16 cellular contexts compared by ENCODE assay signal in the genomic region with DNA sequence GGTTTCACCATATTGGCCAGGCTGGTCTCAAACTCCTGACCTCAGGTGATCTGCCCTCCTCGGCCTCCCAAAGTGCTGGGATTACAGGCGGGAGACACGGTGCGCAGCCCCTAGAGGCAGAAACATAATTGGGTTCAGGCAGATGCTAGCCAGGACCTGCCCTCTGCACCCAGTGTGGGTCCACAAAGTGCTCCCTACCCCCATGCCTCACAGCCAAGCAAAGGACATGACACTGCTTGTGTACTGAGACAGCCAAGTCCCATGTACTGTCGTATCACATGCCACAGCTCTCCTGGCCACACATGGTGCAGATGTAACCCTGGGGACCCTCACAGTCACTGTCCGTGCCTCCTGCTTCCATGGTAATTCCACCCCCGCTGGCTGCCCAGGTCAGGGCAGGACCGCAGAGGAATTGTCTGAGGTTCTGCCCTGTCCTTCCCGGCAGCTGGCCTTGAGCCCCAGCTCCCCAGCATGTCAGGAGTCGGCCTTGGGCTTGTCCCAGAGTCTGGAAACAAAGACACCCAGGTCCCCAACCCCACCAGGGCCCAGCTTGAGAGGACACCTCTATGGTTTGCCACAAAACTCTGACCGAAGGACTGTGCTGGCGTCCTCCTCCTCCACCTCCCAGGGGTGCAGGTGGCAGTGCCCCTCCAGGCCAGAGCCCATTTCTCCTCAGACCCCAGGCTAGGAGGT. TPM values are rescaled to one million over a fixed set of nuclear protein-coding genes. Genes with fewer than 3 reads are reported as not detected.
A peak's percentile ranks its signal among the peaks of the same experiment; 100 is the strongest.
DNase-seq lines count a peak whose midpoint lies in the region; TF ChIP-seq lines count a peak whose summit lies in the region.
"Had no signal": no experiment of that assay in that cellular context is flagged by ENCODE, and none has a peak within 500 bp of the region (broad histone marks: within the 10 kb centered on the region; RNA-seq: fewer than 3 reads in every experiment).

No MANE protein-coding gene starts in this region.

- H3K9ac ChIP-seq in mammary epithelial cell (ENCODE audit: insufficient read depth, low read length), result no peak overlapping the region
- H3K9ac ChIP-seq: BLaER1 treated with 17β-estradiol and CSF1 and Interleukin-3, amounts not matched to agents 10 nM and 100 nM had no signal

- H2AFZ ChIP-seq in mammary epithelial cell (ENCODE audit: low read depth, low read length), result peak overlapping the region; percentile 27

- peaks cover 4% of the 10 kb centered on the region for H3K27me3 Mint-ChIP-seq in chondrocyte (ENCODE audit: low read depth)

- H3K4me2 ChIP-seq in mammary epithelial cell (ENCODE audit: insufficient read depth, low read depth, low read length), result no peak overlapping the region

- dilution Hi-C loops in mammary epithelial cell (cut with HindIII; ENCODE audit: low sequenced_read_pairs), result no loop called here

- intact Hi-C loops in mammary epithelial cell (cut with micrococcal nuclease), result no loop called here
- intact Hi-C loops in breast epithelium (cut with DNase I; ENCODE audit: low total_unique reads), result loop anchor here (1.0 kb wide), 1 partner anchor 37 kb away; the partner anchor contains the start of gene MAP2K7
- intact Hi-C loops in dorsolateral prefrontal cortex (cut with DNase I), result loop anchor here (5.0 kb wide), 2 partner anchors 34 to 56 kb away; partner anchors contain the start of genes EVI5L (in 2 of the 2) and SNAPC2 (in 1 of the 2)
- intact Hi-C loops in posterior vena cava (cut with DNase I), result no loop called here

- TF ChIP-seq POLR2A in breast epithelium (IDR thresholded peaks at IDR 0.05) (no peak), suprapubic skin (IDR thresholded peaks at IDR 0.05) (no peak)

- no peaks in the 10 kb centered on the region for H3K79me2 ChIP-seq in mammary epithelial cell (ENCODE audit: insufficient read depth, low read length)

- peaks cover 29% of the 10 kb centered on the region for H3K4me1 ChIP-seq in mammary epithelial cell (ENCODE audit: insufficient read depth, low read length)
- peaks cover 0 to 5% of the 10 kb centered on the region in 2 donors for H3K4me1 ChIP-seq in breast epithelium
- H3K4me1 ChIP-seq in suprapubic skin, result peaks cover 57% of the 10 kb centered on the region

- H3K27ac ChIP-seq in mammary epithelial cell (ENCODE audit: insufficient read depth, low read depth, low read length) (no peak overlapping the region), breast epithelium (no peak overlapping the region), suprapubic skin (peak overlapping the region; percentile 39), dorsolateral prefrontal cortex (peak overlapping the region in 26 of 59 donors; percentile 3 to 59 (median 40))
- H3K27ac ChIP-seq: BLaER1 treated with 17β-estradiol and CSF1 and Interleukin-3, amounts not matched to agents 10 nM and 100 nM had no signal

- H3K4me3 Mint-ChIP-seq in chondrocyte (ENCODE audit: unreplicated experiment), result no peak overlapping the region

- H3K27ac Mint-ChIP-seq in chondrocyte (ENCODE audit: unreplicated experiment), result no peak overlapping the region
- H3K27ac Mint-ChIP-seq: CD8-positive, alpha-beta memory T cell had no signal

- H3K27me3 ChIP-seq in mammary epithelial cell (ENCODE audit: insufficient read depth, low read length) (no peaks in the 10 kb centered on the region), breast epithelium (no peaks in the 10 kb centered on the region), suprapubic skin (peaks cover 7% of the 10 kb centered on the region), dorsolateral prefrontal cortex (peaks cover 0 to 3% (median 0%) of the 10 kb centered on the region in 45 donors)

- WGBS in mammary epithelial cell (ENCODE audit: low coverage, missing lambda C conversion rate), result 21% methylated on average over 12 of the region's 12 CpGs
- WGBS in suprapubic skin, result 53% methylated on average over 8 of the region's 12 CpGs

- no peak for DNase-seq in mammary epithelial cell
- no peak for DNase-seq in breast epithelium (ENCODE audit: low spot score in 2 of 2)
- DNase-seq in chondrocyte (ENCODE audit: low spot score), result peak; percentile 80
- no peak for DNase-seq in suprapubic skin (ENCODE audit: low spot score in 2 of 2)
- no peak for DNase-seq in dorsolateral prefrontal cortex
- DNase-seq in posterior vena cava (ENCODE audit: low spot score), result no peak
- DNase-seq: CD8-positive, alpha-beta memory T cell; DMS79; NCI-H187; NCI-H2171; NCI-H446; NCI-H69 had no signal

- peaks cover 19% of the 10 kb centered on the region for H3K4me1 Mint-ChIP-seq in chondrocyte (ENCODE audit: low read depth)

- no peaks in the 10 kb centered on the region for H3K9me3 ChIP-seq in mammary epithelial cell (replicated peaks; ENCODE audit: insufficient read depth, low read length)
- no peaks in the 10 kb centered on the region for H3K9me3 ChIP-seq in breast epithelium
- no peaks in the 10 kb centered on the region for H3K9me3 ChIP-seq in suprapubic skin
- H3K9me3 ChIP-seq: BLaER1 treated with 17β-estradiol and CSF1 and Interleukin-3, amounts not matched to agents 10 nM and 100 nM had no signal

- no peaks in the 10 kb centered on the region for H3K36me3 Mint-ChIP-seq in chondrocyte (ENCODE audit: low read depth)
- H3K36me3 Mint-ChIP-seq: CD8-positive, alpha-beta memory T cell; IgD-negative memory B cell had no signal

- in situ Hi-C loops in mammary epithelial cell (cut with MboI; ENCODE audit: low sequenced_read_pairs in 2 of 2), result no loop called here

- no peak for TF ChIP-seq EP300 in suprapubic skin (IDR thresholded peaks at IDR 0.05)

- BruUV-seq in mammary epithelial cell (replicated peaks; lab: Mats Ljungman, UMichigan), result no TSS peak

- TF ChIP-seq CTCF in mammary epithelial cell (conservative IDR thresholded peaks at IDR 0.05 in 1 of 2, IDR thresholded peaks at IDR 0.05 in 1 of 2; ENCODE audit: extremely low read depth in 1 of 2, insufficient read depth in 1 of 2, low read depth in 1 of 2, low read length in 2 of 2) (no peak), breast epithelium (IDR thresholded peaks at IDR 0.05) (no peak), chondrocyte (IDR thresholded peaks at IDR 0.05) (no peak), suprapubic skin (IDR thresholded peaks at IDR 0.05) (no peak), dorsolateral prefrontal cortex (IDR thresholded peaks at IDR 0.05 in 54 of 56, conservative IDR thresholded peaks at IDR 0.05 in 2 of 56; ENCODE audit: low read depth in 1 of 56, partially characterized antibody in 56 of 56) (no peak)

- no peaks in the 10 kb centered on the region for H4K20me1 ChIP-seq in mammary epithelial cell (ENCODE audit: insufficient read depth, low read length)

- no peaks in the 10 kb centered on the region for H3K9me3 Mint-ChIP-seq in chondrocyte (ENCODE audit: low read depth)
- H3K9me3 Mint-ChIP-seq: CD8-positive, alpha-beta memory T cell had no signal

- H3K36me3 ChIP-seq in mammary epithelial cell (ENCODE audit: insufficient read depth, low read length) (no peaks in the 10 kb centered on the region), breast epithelium (no peaks in the 10 kb centered on the region), suprapubic skin (peaks cover 3% of the 10 kb centered on the region)
- H3K36me3 ChIP-seq: BLaER1 treated with 17β-estradiol and CSF1 and Interleukin-3, amounts not matched to agents 10 nM and 100 nM had no signal

- CTCF ChIA-PET in mammary epithelial cell (lab: Charles Lee; ENCODE audit: low non-redundant PET), result no interaction called here

- no peak overlapping the region for H3K4me3 ChIP-seq in mammary epithelial cell (replicated peaks in 1 of 3; ENCODE audit: insufficient read depth in 1 of 3, low read depth in 2 of 3, low read length in 3 of 3)
- H3K4me3 ChIP-seq in breast epithelium, result no peak overlapping the region
- no peak overlapping the region for H3K4me3 ChIP-seq in suprapubic skin
- H3K4me3 ChIP-seq in dorsolateral prefrontal cortex, result no peak overlapping the region
- H3K4me3 ChIP-seq: BLaER1 treated with 17β-estradiol and CSF1 and Interleukin-3, amounts not matched to agents 10 nM and 100 nM had no signal

RNA-seq across cellular contexts. Expression of gene PRR36, which starts 7.6 kb away (rescaled TPM):
- under 1 TPM; under 0.01 to 0.12 TPM for total RNA-seq in mammary epithelial cell
- 0.01 TPM for polyA plus RNA-seq in mammary epithelial cell
- polyA minus RNA-seq in mammary epithelial cell, result not detected
- total RNA-seq in breast epithelium, result 1 to 10 TPM in 1 of 3 donors, under 1 TPM in 1, not detected in 1; 0.59 to 2.0 TPM
- total RNA-seq in chondrocyte, result 0.22 to 0.80 TPM (median 0.38 TPM) in 3 replicates
- total RNA-seq in suprapubic skin, result 1 to 10 TPM in 1 of 4 donors, under 1 TPM in 3; 0.26 to 1.1 (median 0.74) TPM
- 10 to 100 TPM; 15.0 to 72.0 (median 46.3) TPM for total RNA-seq in dorsolateral prefrontal cortex
- under 1 TPM; 0.09 to 0.14 TPM for total RNA-seq in posterior vena cava
- total RNA-seq: CD8-positive, alpha-beta memory T cell had no signal
- polyA plus RNA-seq: CD8-positive, alpha-beta memory T cell; IgD-negative memory B cell had no signal

RNA-seq across cellular contexts. Expression of gene LRRC8E, which starts 21.8 kb away (rescaled TPM):
- total RNA-seq in mammary epithelial cell (10 to 100 TPM in 1 of 2 donors, 1 to 10 TPM in 1; 8.5 to 14.2 TPM), breast epithelium (10 to 100 TPM in 1 of 3 donors, 1 to 10 TPM in 2; 1.4 to 15.1 (median 6.6) TPM), chondrocyte (1.9 to 6.9 TPM (median 4.8 TPM) in 3 replicates), suprapubic skin (10 to 100 TPM; 15.2 to 41.6 (median 30.9) TPM), dorsolateral prefrontal cortex (under 1 TPM in 4 of 120 experiments, not detected in 116; 0.15 to 0.20 (median 0.18) TPM), posterior vena cava (not detected)
- polyA plus RNA-seq in mammary epithelial cell, result 6.5 TPM
- polyA minus RNA-seq in mammary epithelial cell, result 11.8 TPM
- total RNA-seq: CD8-positive, alpha-beta memory T cell had no signal
- polyA plus RNA-seq: CD8-positive, alpha-beta memory T cell; IgD-negative memory B cell had no signal

RNA-seq across cellular contexts. Expression of gene EVI5L, which starts 36.5 kb away (rescaled TPM):
- total RNA-seq in mammary epithelial cell (10 to 100 TPM; 15.2 to 17.5 TPM), breast epithelium (10 to 100 TPM in 1 of 3 donors, 1 to 10 TPM in 2; 7.5 to 12.5 (median 9.2) TPM), chondrocyte (27.4 to 30.6 TPM (median 28.4 TPM) in 3 replicates), suprapubic skin (10 to 100 TPM; 17.2 to 29.4 (median 25.6) TPM), dorsolateral prefrontal cortex (10 to 100 TPM; 47.6 to 92.0 (median 62.5) TPM), posterior vena cava (10 to 100 TPM; 14.9 to 16.0 TPM)
- 6.8 TPM for polyA plus RNA-seq in mammary epithelial cell
- polyA minus RNA-seq in mammary epithelial cell, result 26.1 TPM

RNA-seq across cellular contexts. Expression of gene MAP2K7, which starts 37.1 kb away (rescaled TPM):
- total RNA-seq in mammary epithelial cell (10 to 100 TPM; 11.3 to 33.3 TPM), breast epithelium (10 to 100 TPM; 13.3 to 17.1 (median 13.8) TPM), chondrocyte (24.4 to 27.5 TPM (median 25.7 TPM) in 3 replicates), suprapubic skin (10 to 100 TPM; 25.1 to 52.4 (median 29.3) TPM), dorsolateral prefrontal cortex (10 to 100 TPM; 28.0 to 51.9 (median 39.4) TPM), posterior vena cava (10 to 100 TPM; 22.2 to 26.6 TPM)
- polyA plus RNA-seq in mammary epithelial cell, result 10.7 TPM
- 4.9 TPM for polyA minus RNA-seq in mammary epithelial cell

RNA-seq across cellular contexts. Expression of gene TGFBR3L, which starts 48.1 kb away (rescaled TPM):
- total RNA-seq in mammary epithelial cell, result 1 to 10 TPM; 1.2 to 1.4 TPM
- polyA plus RNA-seq in mammary epithelial cell, result 0.23 TPM
- not detected for polyA minus RNA-seq in mammary epithelial cell
- 1 to 10 TPM in 1 of 3 donors, not detected in 2; 2.3 TPM for total RNA-seq in breast epithelium
- 8.1 to 11.6 TPM (median 11.2 TPM) in 3 replicates for total RNA-seq in chondrocyte
- not detected for total RNA-seq in suprapubic skin
- total RNA-seq in dorsolateral prefrontal cortex, result 10 to 100 TPM in 119 of 120 experiments, 1 to 10 TPM in 1; 9.8 to 66.3 (median 34.6) TPM
- 1 to 10 TPM; 1.5 to 4.4 TPM for total RNA-seq in posterior vena cava
- total RNA-seq: A172, HT-29 had no signal
- polyA plus RNA-seq: IgD-negative memory B cell had no signal

Comparison
In these comparisons a context has a peak if more than half of its experiments do, and no peak if none do; other contexts are left out.
1. intact Hi-C loops: an anchor here in breast epithelium (1.0 kb wide) and dorsolateral prefrontal cortex (5.0 kb wide); none called in mammary epithelial cell and posterior vena cava.